ENCODE assay signal across 8 cellular contexts in the genomic region with DNA sequence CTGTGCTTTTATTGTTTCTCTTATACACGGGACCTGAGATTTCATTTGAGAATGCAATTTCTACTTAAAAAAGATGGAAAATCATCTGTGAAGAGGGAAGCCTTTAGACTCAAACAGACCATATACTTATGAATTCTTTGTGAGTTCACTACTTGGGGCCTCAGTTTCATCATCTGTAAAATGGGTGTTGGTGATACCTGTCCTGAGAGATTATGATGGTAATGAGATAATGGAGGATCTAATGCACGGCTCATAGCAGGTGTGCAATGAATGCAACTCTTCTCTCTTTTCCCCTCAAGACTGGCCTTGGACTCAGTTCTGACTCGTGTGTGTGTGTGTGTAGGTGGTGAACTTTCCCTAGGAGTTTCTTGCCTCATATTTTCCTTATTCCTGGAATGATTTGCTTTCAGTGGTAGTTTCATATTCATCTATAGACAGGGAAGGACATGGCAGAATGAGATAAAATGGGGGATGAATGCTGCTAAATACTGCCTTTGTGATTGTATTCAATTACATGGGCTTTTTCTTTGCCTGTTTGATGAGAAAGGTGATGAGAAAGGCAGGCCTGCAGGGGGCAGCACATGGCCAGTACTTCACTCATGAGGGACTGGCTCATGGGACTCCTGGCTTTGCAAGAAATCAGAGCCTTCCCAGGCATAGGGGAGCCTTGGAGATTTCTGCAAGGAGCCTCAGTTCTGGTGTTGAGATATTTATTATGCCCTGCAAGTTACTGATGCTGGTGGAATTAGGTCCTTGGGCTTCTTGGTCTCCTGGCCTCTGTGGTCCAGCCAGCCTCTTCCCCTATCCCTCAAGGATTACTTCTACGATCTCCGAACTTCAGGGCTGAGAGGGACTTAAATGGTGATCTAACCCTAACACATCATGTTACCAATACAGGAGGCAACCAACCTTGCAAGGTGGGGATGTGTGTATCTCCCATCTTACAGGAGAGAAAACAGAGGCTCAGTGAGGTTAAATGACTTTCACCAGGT.
DNase-seq lines count a peak whose midpoint lies in the region; ATAC-seq and FAIRE-seq lines count a peak whose summit lies in the region.

No MANE protein-coding gene starts in this region.

- H3K4me3 Mint-ChIP-seq in central memory CD8-positive, alpha-beta T cell: no peak overlapping the region

- H3K9me3 Mint-ChIP-seq in central memory CD8-positive, alpha-beta T cell: no peaks in the 10 kb centered on the region

- no peak overlapping the region for H3K27ac Mint-ChIP-seq in central memory CD8-positive, alpha-beta T cell (ENCODE audit: low read depth)

- H3K36me3 Mint-ChIP-seq in central memory CD8-positive, alpha-beta T cell (ENCODE audit: insufficient read depth): no peaks in the 10 kb centered on the region

- no peak for ATAC-seq in central memory CD8-positive, alpha-beta T cell (replicated peaks; ENCODE audit: extremely low read depth, poor library complexity, severe bottlenecking)
- ATAC-seq in left lobe of liver (peak; percentile 99), HG03025 (IDR thresholded peaks at IDR 0.05; ENCODE audit: low FRiP score, unreplicated experiment) (no peak)

- FAIRE-seq in GM18507 (lab: Jason Lieb, UNC): peak; percentile 46

- DNase-seq in A172 (ENCODE audit: low spot score) (peak; percentile 63), GM18507 (ENCODE audit: extremely low spot score, insufficient read length, low read depth) (peak; percentile 32), NCI-H2196 (lab: John Stamatoyannopoulos, UW; ENCODE audit: unreplicated experiment) (peak; percentile 55), left lobe of liver (ENCODE audit: low spot score) (peak; percentile 77)
- DNase-seq in activated CD4-positive, CD25-positive, alpha-beta regulatory T cell treated with anti-CD3 and anti-CD28 coated beads, Interleukin-2, amount 50 U/mL, for 72 hours: peak; percentile 66
- DNase-seq in central memory CD8-positive, alpha-beta T cell (ENCODE audit: low spot score in 2 of 2): peak; percentile 37
- peak; percentile 52 to 61 for DNase-seq in stimulated activated CD4-positive, alpha-beta T cell treated with anti-CD3 and anti-CD28 coated beads, Interleukin-4, amount 100 ng/mL, for 4 hours

- no peaks in the 10 kb centered on the region for H3K27me3 Mint-ChIP-seq in central memory CD8-positive, alpha-beta T cell

- H3K4me1 Mint-ChIP-seq in central memory CD8-positive, alpha-beta T cell: no peaks in the 10 kb centered on the region
